In genomic region chr2:54063967-54064535, GRCh38 we compare ENCODE assay signal across 17 cellular contexts. TPM values are rescaled to one million over a fixed set of nuclear protein-coding genes. Genes with fewer than 3 reads are reported as not detected.
A peak's percentile ranks its signal among the peaks of the same experiment; 100 is the strongest.
DNase-seq lines count a peak whose midpoint lies in the region; ATAC-seq and TF ChIP-seq lines count a peak whose summit lies in the region.
"Had no signal": no experiment of that assay in that cellular context is flagged by ENCODE, and none has a peak within 500 bp of the region (broad histone marks: within the 10 kb centered on the region; RNA-seq: fewer than 3 reads in every experiment).

No MANE protein-coding gene starts in this region.

- H3K27me3 ChIP-seq in KMS-11 (ENCODE audit: insufficient read depth, low read depth), result no peaks in the 10 kb centered on the region
- H3K27me3 ChIP-seq in heart left ventricle, result no peaks in the 10 kb centered on the region
- H3K27me3 ChIP-seq in SJCRH30, result no peaks in the 10 kb centered on the region
- H3K27me3 ChIP-seq: BE2C had no signal

- H3K9me3 ChIP-seq in heart left ventricle (no peaks in the 10 kb centered on the region), SJCRH30 (replicated peaks) (no peaks in the 10 kb centered on the region)
- H3K9me3 ChIP-seq: BE2C had no signal

- intact Hi-C loops in heart left ventricle (cut with DNase I), result no loop called here

- no peak for TF ChIP-seq POLR2A in heart left ventricle (IDR thresholded peaks at IDR 0.05)

- 71 to 84% (median 81%) methylated on average over 3 of the region's 3 CpGs for WGBS in heart left ventricle, 4 donors

- no peaks in the 10 kb centered on the region for H3K79me2 ChIP-seq in KMS-11 (ENCODE audit: insufficient read depth, low read depth)

- H4K20me1 ChIP-seq in KMS-11 (ENCODE audit: insufficient read depth), result no peaks in the 10 kb centered on the region

- no peaks in the 10 kb centered on the region for H3K36me3 ChIP-seq in KMS-11 (ENCODE audit: insufficient read depth)
- no peaks in the 10 kb centered on the region for H3K36me3 ChIP-seq in heart left ventricle
- no peaks in the 10 kb centered on the region for H3K36me3 ChIP-seq in SJCRH30
- H3K36me3 ChIP-seq: BE2C had no signal

- no peak overlapping the region for H2AFZ ChIP-seq in KMS-11 (ENCODE audit: low read depth)

- CTCF ChIA-PET in RWPE1 (lab: Yijun Ruan, JAX), result no interaction called here

- H3K27ac ChIP-seq in KMS-11, result peak overlapping the region; percentile 23; the same call in 1 of the 2 replicates
- H3K27ac ChIP-seq in RWPE1, result peak overlapping the region; percentile 84
- H3K27ac ChIP-seq in heart left ventricle, result no peak overlapping the region
- no peak overlapping the region for H3K27ac ChIP-seq in SJCRH30
- H3K27ac ChIP-seq: HL-60 had no signal

- TF ChIP-seq CTCF in KMS-11 (conservative IDR thresholded peaks at IDR 0.05; ENCODE audit: low read depth, low read length) (no peak), RWPE1 (conservative IDR thresholded peaks at IDR 0.05; ENCODE audit: low read depth) (no peak), heart left ventricle (IDR thresholded peaks at IDR 0.05) (no peak)

- POLR2A ChIA-PET in RWPE1 (lab: Yijun Ruan, JAX; ENCODE audit: low non-redundant PET), result no interaction called here

- H3K4me1 ChIP-seq in KMS-11 (ENCODE audit: low read depth, poor library complexity, severe bottlenecking) (peaks cover 59% of the 10 kb centered on the region), heart left ventricle (peaks cover 0 to 7% (median 0%) of the 10 kb centered on the region in 12 donors), SJCRH30 (no peaks in the 10 kb centered on the region)
- H3K4me1 ChIP-seq: BE2C had no signal

- peak; percentile 74 to 92 (median 89) for ATAC-seq in heart left ventricle
- ATAC-seq: HCT116 had no signal

- peak overlapping the region; percentile 63 for H3K4me2 ChIP-seq in KMS-11

- no peak overlapping the region for H3K9ac ChIP-seq in KMS-11

- DNase-seq in RWPE1 (ENCODE audit: low spot score), result no peak
- peak; percentile 29 to 72 (median 55) for DNase-seq in heart left ventricle
- peak; percentile 53 for DNase-seq in myocyte (ENCODE audit: low read depth)
- no peak for DNase-seq in SJCRH30
- no peak for DNase-seq in LoVo (ENCODE audit: low spot score)
- DNase-seq in stimulated activated naive CD4-positive, alpha-beta T cell (lab: John Stamatoyannopoulos, UW), result no peak
- DNase-seq: BE2C; CD4-positive, alpha-beta memory T cell; KG1; MM.1S; NCI-H1105; NCI-H1694 treated with DMSO at 0.1 percent for 48 hours; NCI-H2171; NCI-H510A had no signal

- H3K4me3 ChIP-seq in KMS-11 (IDR thresholded peaks at IDR 0.05; ENCODE audit: insufficient read depth, low read depth, low read length) (no peak overlapping the region), heart left ventricle (no peak overlapping the region), SJCRH30 (no peak overlapping the region)

RNA-seq across cellular contexts. Expression of gene ACYP2, which starts 51.4 kb away (rescaled TPM):
- total RNA-seq in heart left ventricle (10 to 100 TPM; 39.7 to 83.1 (median 53.2) TPM), myocyte (46.7 and 58.4 TPM in 2 replicates)
- 100 to 1,000 TPM in 1 of 2 donors, 10 to 100 TPM in 1; 42.0 to 107 TPM for polyA plus RNA-seq in heart left ventricle
- polyA plus RNA-seq in myocyte (2012), result 42.0 TPM
- total RNA-seq in SJCRH30 (2014; rRNA removed; shearing (Covaris generic)), result 4.6 and 7.0 TPM in 2 replicates

Comparison
In these comparisons a context has a peak if more than half of its experiments do, and no peak if none do; other contexts are left out.
1. H3K27ac ChIP-seq: peak in KMS-11 (single experiment) and RWPE1 (single experiment); none in heart left ventricle (0 of 12) and SJCRH30 (single experiment).
2. DNase-seq: peak in heart left ventricle (5 of 5) and myocyte (single experiment); none in RWPE1 (single experiment), SJCRH30 (0 of 2), LoVo (single experiment) and stimulated activated naive CD4-positive, alpha-beta T cell (0 of 6).